ENCODE assay signal across 8 cellular contexts in the genomic region with DNA sequence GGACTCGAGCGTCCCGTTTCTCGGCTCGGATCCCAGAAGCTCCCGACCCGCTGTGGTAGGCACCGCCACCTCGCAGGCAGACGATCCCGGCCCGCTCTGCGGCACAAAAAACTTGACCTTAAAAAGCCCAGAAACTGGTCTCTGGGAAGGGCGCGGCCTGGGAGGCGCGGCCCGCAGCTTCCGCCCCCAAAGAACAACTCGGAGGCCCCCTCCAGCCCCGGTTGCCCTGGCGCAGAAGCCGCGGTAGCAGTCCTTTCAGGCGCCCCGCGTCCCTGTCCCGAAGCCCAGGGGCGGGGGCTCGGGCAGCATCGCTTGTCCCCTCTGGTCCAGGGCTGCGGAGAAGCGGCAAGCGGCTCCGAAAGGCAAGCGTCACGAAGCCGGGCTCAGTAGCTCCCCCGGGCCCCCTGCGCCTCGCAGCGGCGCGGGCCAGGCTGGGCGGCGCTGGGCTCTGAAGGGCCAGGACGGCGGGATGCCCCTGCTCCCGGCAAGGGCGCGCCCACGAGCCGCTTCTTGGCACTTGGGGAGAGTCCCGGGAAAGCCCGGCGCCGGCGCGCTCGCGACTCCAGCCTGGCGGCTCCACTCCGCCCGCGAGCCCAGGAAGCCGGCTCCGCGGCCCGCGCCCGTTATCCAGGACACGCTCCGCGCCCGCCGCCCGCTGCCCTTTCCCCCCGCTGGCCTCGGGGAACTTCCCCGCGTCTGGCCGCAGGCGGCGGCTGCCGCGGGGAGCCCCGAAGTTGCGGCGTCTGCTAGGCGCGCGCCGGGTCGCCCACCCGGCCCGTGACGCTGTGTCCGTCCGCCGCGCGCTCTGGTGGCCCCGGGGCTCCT. TPM values are rescaled to one million over a fixed set of nuclear protein-coding genes. Genes with fewer than 3 reads are reported as not detected.
A peak's percentile ranks its signal among the peaks of the same experiment; 100 is the strongest.
DNase-seq lines count a peak whose midpoint lies in the region; ATAC-seq, FAIRE-seq and TF ChIP-seq lines count a peak whose summit lies in the region.

A gene with protein sequence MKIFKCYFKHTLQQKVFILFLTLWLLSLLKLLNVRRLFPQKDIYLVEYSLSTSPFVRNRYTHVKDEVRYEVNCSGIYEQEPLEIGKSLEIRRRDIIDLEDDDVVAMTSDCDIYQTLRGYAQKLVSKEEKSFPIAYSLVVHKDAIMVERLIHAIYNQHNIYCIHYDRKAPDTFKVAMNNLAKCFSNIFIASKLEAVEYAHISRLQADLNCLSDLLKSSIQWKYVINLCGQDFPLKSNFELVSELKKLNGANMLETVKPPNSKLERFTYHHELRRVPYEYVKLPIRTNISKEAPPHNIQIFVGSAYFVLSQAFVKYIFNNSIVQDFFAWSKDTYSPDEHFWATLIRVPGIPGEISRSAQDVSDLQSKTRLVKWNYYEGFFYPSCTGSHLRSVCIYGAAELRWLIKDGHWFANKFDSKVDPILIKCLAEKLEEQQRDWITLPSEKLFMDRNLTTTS (minus strand): TSS at position 98 of the 825 bp plus-strand sequence. CDS start 22,521 bp downstream, outside the sequence.

- H3K4me1 Mint-ChIP-seq in activated T-helper 2 cell treated with anti-CD3 and anti-CD28 coated beads, Interferon-gamma antibody, Interleukin-2, Interleukin-4, amounts not matched to agents 10 μg/mL and 5 μg/mL and 100 μg/mL, durations not matched to agents 14 hours and 24 hours and 36 hours (ENCODE audit: low read depth): peaks cover 48% of the 10 kb centered on the region
- H3K4me1 Mint-ChIP-seq in neural progenitor cell: peaks cover 39% of the 10 kb centered on the region

- no peaks in the 10 kb centered on the region for H3K36me3 Mint-ChIP-seq in activated T-helper 2 cell treated with anti-CD3 and anti-CD28 coated beads, Interferon-gamma antibody, Interleukin-2, Interleukin-4, amounts not matched to agents 10 μg/mL and 5 μg/mL and 100 μg/mL, durations not matched to agents 14 hours and 24 hours and 36 hours (ENCODE audit: low read depth)
- H3K36me3 Mint-ChIP-seq in neural progenitor cell: no peaks in the 10 kb centered on the region

- H3K27ac ChIP-seq in MM.1S (ENCODE audit: low read length) (no peak within 1 kb of the TSS), foreskin keratinocyte (peak within 1 kb of the TSS; percentile 76), neural progenitor cell (no peak within 1 kb of the TSS), aorta (ENCODE audit: low read depth in 1 of 2, low read length in 2 of 2) (peak within 1 kb of the TSS; percentile 34 to 96)

- H3K27me3 ChIP-seq in MM.1S (replicated peaks; ENCODE audit: insufficient read depth, low read length) (no peaks in the 10 kb centered on the region), foreskin keratinocyte (no peaks in the 10 kb centered on the region), neural progenitor cell (peaks cover 52% of the 10 kb centered on the region), aorta (ENCODE audit: control insufficient read depth in 1 of 2, insufficient read depth in 2 of 2, low read length in 1 of 2) (no peaks in the 10 kb centered on the region)

- H3F3A ChIP-seq in MM.1S (ENCODE audit: insufficient read depth, low read length) (peaks cover 15% of the 10 kb centered on the region), neural progenitor cell (ENCODE audit: low read depth) (peaks cover 29% of the 10 kb centered on the region)

- H3K4me3 ChIP-seq in MM.1S (ENCODE audit: low read length): peak within 1 kb of the TSS; percentile 72
- peak within 1 kb of the TSS; percentile 75 for H3K4me3 ChIP-seq in neural progenitor cell
- peak within 1 kb of the TSS; percentile 91 to 95 for H3K4me3 ChIP-seq in aorta (ENCODE audit: low read length in 2 of 2)

- no peaks in the 10 kb centered on the region for H3K79me2 ChIP-seq in MM.1S (ENCODE audit: low read length)
- H3K79me2 ChIP-seq in neural progenitor cell (ENCODE audit: low read depth): no peaks in the 10 kb centered on the region

- intact Hi-C loops in activated T-helper 2 cell treated with anti-CD3 and anti-CD28 coated beads, Interferon-gamma antibody, Interleukin-2, Interleukin-4, amounts not matched to agents 10 μg/mL and 5 μg/mL and 100 μg/mL, durations not matched to agents 14 hours and 24 hours and 36 hours (cut with micrococcal nuclease): loop anchor here (2.0 to 10.0 kb wide), 12 partner anchors 115 to 1202 kb away; a partner anchor contains a TSS
- intact Hi-C loops in aorta (cut with DNase I): loop anchor here (2.0 to 10.0 kb wide), 4 partner anchors 105 to 285 kb away; a partner anchor contains a TSS

- H3K9me3 Mint-ChIP-seq in activated T-helper 2 cell treated with anti-CD3 and anti-CD28 coated beads, Interferon-gamma antibody, Interleukin-2, Interleukin-4, amounts not matched to agents 10 μg/mL and 5 μg/mL and 100 μg/mL, durations not matched to agents 14 hours and 24 hours and 36 hours: no peaks in the 10 kb centered on the region
- no peaks in the 10 kb centered on the region for H3K9me3 Mint-ChIP-seq in neural progenitor cell

- peak within 1 kb of the TSS; percentile 56 for H3K27ac Mint-ChIP-seq in activated T-helper 2 cell treated with anti-CD3 and anti-CD28 coated beads, Interferon-gamma antibody, Interleukin-2, Interleukin-4, amounts not matched to agents 10 μg/mL and 5 μg/mL and 100 μg/mL, durations not matched to agents 14 hours and 24 hours and 36 hours
- H3K27ac Mint-ChIP-seq in neural progenitor cell: peak within 1 kb of the TSS; percentile 70

- H3K4me1 ChIP-seq in MM.1S (ENCODE audit: low read length) (peaks cover 17% of the 10 kb centered on the region), foreskin keratinocyte (peaks cover 5% of the 10 kb centered on the region), neural progenitor cell (peaks cover 15% of the 10 kb centered on the region), aorta (ENCODE audit: control insufficient read depth in 1 of 2, insufficient read depth in 2 of 2, low read length in 2 of 2) (no peaks in the 10 kb centered on the region)

- FAIRE-seq in GM12892 (lab: Jason Lieb, UNC): no peak

- peaks cover 48% of the 10 kb centered on the region for H3K27me3 Mint-ChIP-seq in activated T-helper 2 cell treated with anti-CD3 and anti-CD28 coated beads, Interferon-gamma antibody, Interleukin-2, Interleukin-4, amounts not matched to agents 10 μg/mL and 5 μg/mL and 100 μg/mL, durations not matched to agents 14 hours and 24 hours and 36 hours (ENCODE audit: low read depth)
- H3K27me3 Mint-ChIP-seq in neural progenitor cell (ENCODE audit: insufficient read depth, low read depth): peaks cover 13% of the 10 kb centered on the region

- no peaks in the 10 kb centered on the region for H3K9me2 ChIP-seq in MM.1S (replicated peaks; ENCODE audit: insufficient read depth, low read length)

- DNase-seq in GM12892 (ENCODE audit: insufficient read length) (peak; percentile 21), MM.1S (no peak), foreskin keratinocyte (peak in 1 of 2 donors; percentile 39), neural progenitor cell (ENCODE audit: low spot score) (peak; percentile 79), aorta (peak; percentile 65 to 87), NCI-H2196 treated with DMSO at 0.1 percent for 48 hours (lab: John Stamatoyannopoulos, UW; ENCODE audit: unreplicated experiment) (no peak)
- DNase-seq in activated T-helper 2 cell treated with anti-CD3 and anti-CD28 coated beads, Interferon-gamma antibody, Interleukin-2, Interleukin-4, amounts not matched to agents 10 μg/mL and 5 μg/mL and 100 μg/mL, durations not matched to agents 14 hours and 24 hours and 36 hours (ENCODE audit: low spot score): peak; percentile 27

- 0% methylated on average over 85 to 103 of the region's 103 CpGs for WGBS in aorta, 2 donors

- TF ChIP-seq CTCF in MM.1S (IDR thresholded peaks at IDR 0.05; ENCODE audit: low read length) (no peak), foreskin keratinocyte (conservative IDR thresholded peaks at IDR 0.05) (no peak), neural progenitor cell (IDR thresholded peaks at IDR 0.05) (no peak)

- no peaks in the 10 kb centered on the region for H3K9me3 ChIP-seq in MM.1S (replicated peaks; ENCODE audit: insufficient read depth, low read length)
- no peaks in the 10 kb centered on the region for H3K9me3 ChIP-seq in neural progenitor cell (ENCODE audit: low read depth)
- no peaks in the 10 kb centered on the region for H3K9me3 ChIP-seq in aorta (ENCODE audit: control insufficient read depth, low read length)

- no peaks in the 10 kb centered on the region for H3K36me3 ChIP-seq in MM.1S (replicated peaks; ENCODE audit: insufficient read depth, low read length)
- no peaks in the 10 kb centered on the region for H3K36me3 ChIP-seq in neural progenitor cell
- no peaks in the 10 kb centered on the region for H3K36me3 ChIP-seq in aorta (ENCODE audit: control insufficient read depth in 1 of 2, insufficient read depth in 2 of 2, low read length in 1 of 2)

- H4K20me1 ChIP-seq in MM.1S (ENCODE audit: insufficient read depth, low read length) (no peaks in the 10 kb centered on the region), neural progenitor cell (ENCODE audit: low read depth) (peaks cover 7% of the 10 kb centered on the region)

- H3K9ac ChIP-seq in MM.1S (ENCODE audit: low read length) (peak within 1 kb of the TSS; percentile 3; the same call in 1 of the 2 replicates), neural progenitor cell (no peak within 1 kb of the TSS)

- ATAC-seq in foreskin keratinocyte (peak; percentile 54), aorta (ENCODE audit: low FRiP score) (peak; percentile 69), HG03469 (IDR thresholded peaks at IDR 0.05; ENCODE audit: unreplicated experiment) (no peak)

- no peak for TF ChIP-seq POLR2A in GM12892 (IDR thresholded peaks at IDR 0.05; ENCODE audit: low read depth, low read length)

- peak within 1 kb of the TSS; percentile 77 for H3K4me2 ChIP-seq in MM.1S (ENCODE audit: low read depth, low read length)
- H3K4me2 ChIP-seq in neural progenitor cell: peak within 1 kb of the TSS; percentile 84

- peak within 1 kb of the TSS; percentile 84 for H3K4me3 Mint-ChIP-seq in activated T-helper 2 cell treated with anti-CD3 and anti-CD28 coated beads, Interferon-gamma antibody, Interleukin-2, Interleukin-4, amounts not matched to agents 10 μg/mL and 5 μg/mL and 100 μg/mL, durations not matched to agents 14 hours and 24 hours and 36 hours (ENCODE audit: low read depth)
- H3K4me3 Mint-ChIP-seq in neural progenitor cell: peak within 1 kb of the TSS; percentile 95

- H2AFZ ChIP-seq in MM.1S (ENCODE audit: low read length): peak within 1 kb of the TSS; percentile 82
- H2AFZ ChIP-seq in neural progenitor cell (replicated peaks): peak within 1 kb of the TSS; percentile 93

RNA-seq across cellular contexts. Expression of the gene that starts here (rescaled TPM):
- 0.11 TPM for polyA plus RNA-seq in GM12892 (2012; ENCODE audit: missing spikeins)
- 0.28 and 0.37 TPM in 2 replicates for total RNA-seq in activated T-helper 2 cell treated with anti-CD3 and anti-CD28 coated beads, Interferon-gamma antibody, Interleukin-2, Interleukin-4, amounts not matched to agents 10 μg/mL and 5 μg/mL and 100 μg/mL, durations not matched to agents 14 hours and 24 hours and 36 hours
- 2.0 and 2.3 TPM in 2 replicates for total RNA-seq in foreskin keratinocyte
- 0.57 and 0.70 TPM in 2 replicates for polyA plus RNA-seq in foreskin keratinocyte
- 0.17 and 0.25 TPM in 2 replicates for total RNA-seq in neural progenitor cell (ENCODE audit: low replicate concordance)
- total RNA-seq in aorta: 1 to 10 TPM; 4.0 to 5.6 TPM
- 1 to 10 TPM; 2.0 to 2.8 TPM for polyA plus RNA-seq in aorta

Comparison
In these comparisons a context has a peak if more than half of its experiments do, and no peak if none do; other contexts are left out.
1. Peak in DNase-seq in activated T-helper 2 cell treated with anti-CD3 and anti-CD28 coated beads, Interferon-gamma antibody, Interleukin-2, Interleukin-4, amounts not matched to agents 10 μg/mL and 5 μg/mL and 100 μg/mL, durations not matched to agents 14 hours and 24 hours and 36 hours; RNA of the gene not detected or under 1 TPM.
2. Peak in DNase-seq, H3K4me3 ChIP-seq and H3K4me2 ChIP-seq in neural progenitor cell; RNA of the gene not detected or under 1 TPM.
3. DNase-seq: peak in GM12892 (single experiment) and aorta (2 of 2); none in MM.1S (single experiment) and NCI-H2196 treated with DMSO at 0.1 percent for 48 hours (single experiment).
4. H3K27ac ChIP-seq: peak in foreskin keratinocyte (single experiment) and aorta (2 of 2); none in MM.1S (single experiment) and neural progenitor cell (single experiment).
5. Peak in every context shown above with its lines, with median percentiles within 50 percentile points of each other: H3K4me3 ChIP-seq.